15 cellular contexts compared by ENCODE assay signal in genomic region chr4:88573286-88573994, GRCh38. TPM values are rescaled to one million over a fixed set of nuclear protein-coding genes. Genes with fewer than 3 reads are reported as not detected.
DNase-seq lines count a peak whose midpoint lies in the region; ATAC-seq and TF ChIP-seq lines count a peak whose summit lies in the region.
"Had no signal": no experiment of that assay in that cellular context is flagged by ENCODE, and none has a peak within 500 bp of the region (broad histone marks: within the 10 kb centered on the region; RNA-seq: fewer than 3 reads in every experiment).

No MANE protein-coding gene starts in this region.

- H3K9me3 ChIP-seq in SK-N-SH: no peaks in the 10 kb centered on the region
- H3K9me3 ChIP-seq in osteoblast (ENCODE audit: low read depth, low read length): no peaks in the 10 kb centered on the region
- H3K9me3 ChIP-seq in T-helper 17 cell (ENCODE audit: control insufficient read depth, low read length, poor library complexity, severe bottlenecking): no peaks in the 10 kb centered on the region
- H3K9me3 ChIP-seq: BLaER1 had no signal

- H3K9me2 ChIP-seq in GM23338 (ENCODE audit: insufficient read depth) (peaks cover 14% of the 10 kb centered on the region), SK-N-SH (no peaks in the 10 kb centered on the region)

- no peak overlapping the region for H3K4me2 ChIP-seq in GM23338
- no peak overlapping the region for H3K4me2 ChIP-seq in SK-N-SH
- peak overlapping the region; percentile 75 for H3K4me2 ChIP-seq in osteoblast (ENCODE audit: insufficient read depth, low read length)
- H3K4me2 ChIP-seq: BLaER1 had no signal

- H3K27ac Mint-ChIP-seq in GM23338: no peak overlapping the region; the same call in 1 of the 2 replicates
- no peak overlapping the region for H3K27ac Mint-ChIP-seq in T-helper 17 cell
- no peak overlapping the region for H3K27ac Mint-ChIP-seq in activated CD8-positive, alpha-beta T cell treated with anti-CD3 and anti-CD28 coated beads, Interleukin-2, amount 10 ng/mL, durations not matched to agents 7 days and 5 days
- H3K27ac Mint-ChIP-seq: CD8-positive, alpha-beta memory T cell had no signal

- H3K27ac ChIP-seq in GM23338 (ENCODE audit: low read depth) (no peak overlapping the region), SK-N-SH (ENCODE audit: low read depth in 2 of 2, low read length in 1 of 2) (peak overlapping the region in 1 of 2 experiments; percentile 25; a peak in 1 of 4 replicates), osteoblast (ENCODE audit: low read depth, low read length) (peak overlapping the region; percentile 32)
- H3K27ac ChIP-seq: BLaER1 had no signal

- no peaks in the 10 kb centered on the region for H3K27me3 Mint-ChIP-seq in GM23338 (ENCODE audit: insufficient read depth, low read depth, poor library complexity)
- H3K27me3 Mint-ChIP-seq in T-helper 17 cell: peaks cover 17% of the 10 kb centered on the region
- H3K27me3 Mint-ChIP-seq in activated CD8-positive, alpha-beta T cell treated with anti-CD3 and anti-CD28 coated beads, Interleukin-2, amount 10 ng/mL, durations not matched to agents 7 days and 5 days (ENCODE audit: low read depth): peaks cover 5% of the 10 kb centered on the region

- POLR2A ChIA-PET in SK-N-SH (lab: Yijun Ruan, JAX): no interaction called here
- POLR2A ChIA-PET in activated CD8-positive, alpha-beta T cell treated with anti-CD3 and anti-CD28 coated beads, Interleukin-2, amount 10 ng/mL, durations not matched to agents 7 days and 5 days (lab: Charles Lee): no interaction called here

- H4K20me1 ChIP-seq in GM23338 (replicated peaks; ENCODE audit: insufficient read depth): no peaks in the 10 kb centered on the region
- H4K20me1 ChIP-seq in SK-N-SH (ENCODE audit: insufficient read depth): no peaks in the 10 kb centered on the region
- no peaks in the 10 kb centered on the region for H4K20me1 ChIP-seq in osteoblast (ENCODE audit: insufficient read depth, low read length)
- H4K20me1 ChIP-seq: BLaER1 had no signal

- TF ChIP-seq CTCF in GM23338 (conservative IDR thresholded peaks at IDR 0.05; ENCODE audit: low read depth in 2 of 2) (no peak), SK-N-SH (IDR thresholded peaks at IDR 0.05) (no peak), fibroblast of the aortic adventitia (IDR thresholded peaks at IDR 0.05; ENCODE audit: insufficient read depth, low read length) (no peak), osteoblast (IDR thresholded peaks at IDR 0.05; ENCODE audit: extremely low read depth, low read depth, low read length) (no peak)

- H3F3A ChIP-seq in GM23338 (replicated peaks; ENCODE audit: low read depth) (no peaks in the 10 kb centered on the region), SK-N-SH (replicated peaks; ENCODE audit: insufficient read depth) (no peaks in the 10 kb centered on the region)

- H3K4me3 Mint-ChIP-seq in GM23338: no peak overlapping the region
- H3K4me3 Mint-ChIP-seq in T-helper 17 cell: no peak overlapping the region
- H3K4me3 Mint-ChIP-seq in activated CD8-positive, alpha-beta T cell treated with anti-CD3 and anti-CD28 coated beads, Interleukin-2, amount 10 ng/mL, durations not matched to agents 7 days and 5 days: no peak overlapping the region
- H3K4me3 Mint-ChIP-seq: CD8-positive, alpha-beta memory T cell had no signal

- H3K4me1 Mint-ChIP-seq in GM23338 (peaks cover 15% of the 10 kb centered on the region), T-helper 17 cell (no peaks in the 10 kb centered on the region)
- H3K4me1 Mint-ChIP-seq in activated CD8-positive, alpha-beta T cell treated with anti-CD3 and anti-CD28 coated beads, Interleukin-2, amount 10 ng/mL, durations not matched to agents 7 days and 5 days (ENCODE audit: low read depth): no peaks in the 10 kb centered on the region
- H3K4me1 Mint-ChIP-seq: CD8-positive, alpha-beta memory T cell had no signal

- DNase-seq in GM23338 (ENCODE audit: low spot score) (no peak), SK-N-SH (no peak), fibroblast of the aortic adventitia (ENCODE audit: low read depth) (peak; percentile 8), osteoblast (ENCODE audit: insufficient read length, low spot score, missing footprints) (no peak), NCI-H2196 (lab: John Stamatoyannopoulos, UW; ENCODE audit: unreplicated experiment) (no peak), SKM-1 (lab: John Stamatoyannopoulos, UW; ENCODE audit: unreplicated experiment) (no peak), T-helper 17 cell (no peak)
- no peak for DNase-seq in activated CD8-positive, alpha-beta T cell treated with anti-CD3 and anti-CD28 coated beads, Interleukin-2, amount 10 ng/mL, durations not matched to agents 7 days and 5 days
- DNase-seq: CD8-positive, alpha-beta memory T cell; KBM-7; NCI-H187 treated with DMSO at 0.1 percent for 48 hours; NCI-H774; SHP77 had no signal

- H3K27me3 ChIP-seq in GM23338 (ENCODE audit: insufficient read depth) (no peaks in the 10 kb centered on the region), SK-N-SH (ENCODE audit: insufficient read depth) (no peaks in the 10 kb centered on the region), osteoblast (ENCODE audit: insufficient read depth, low read length) (no peaks in the 10 kb centered on the region)
- H3K27me3 ChIP-seq: BLaER1 had no signal

- TF ChIP-seq RAD21 in SK-N-SH (IDR thresholded peaks at IDR 0.05; ENCODE audit: low read length): no peak

- H3K9ac ChIP-seq in SK-N-SH: no peak overlapping the region
- H3K9ac ChIP-seq: BLaER1 had no signal

- no peaks in the 10 kb centered on the region for H3K36me3 Mint-ChIP-seq in GM23338 (ENCODE audit: low read depth)
- H3K36me3 Mint-ChIP-seq in T-helper 17 cell (ENCODE audit: low read depth): no peaks in the 10 kb centered on the region
- no peaks in the 10 kb centered on the region for H3K36me3 Mint-ChIP-seq in activated CD8-positive, alpha-beta T cell treated with anti-CD3 and anti-CD28 coated beads, Interleukin-2, amount 10 ng/mL, durations not matched to agents 7 days and 5 days (ENCODE audit: low read depth)

- CTCF ChIA-PET in SK-N-SH (lab: Yijun Ruan, JAX): interaction anchor here (1.1 to 1.7 kb wide), 3 partner anchors 20 to 445 kb away, joined by 3 to 5 read pairs (median 4); no protein-coding TSS in a partner anchor
- CTCF ChIA-PET in activated CD8-positive, alpha-beta T cell treated with anti-CD3 and anti-CD28 coated beads, Interleukin-2, amount 10 ng/mL, durations not matched to agents 7 days and 5 days (lab: Charles Lee): interaction anchor here (0.8 kb wide), 1 partner anchor 36 kb away, joined by 3 read pairs; no protein-coding TSS in a partner anchor

- H3K4me1 ChIP-seq in GM23338 (ENCODE audit: insufficient read depth): no peaks in the 10 kb centered on the region
- H3K4me1 ChIP-seq in SK-N-SH (ENCODE audit: control insufficient read depth in 1 of 2, insufficient read depth in 2 of 2, low read depth in 1 of 2, low read length in 1 of 2): no peaks in the 10 kb centered on the region; a peak in 2 of 4 replicates
- H3K4me1 ChIP-seq in osteoblast (ENCODE audit: insufficient read depth, low read length): peaks cover 20% of the 10 kb centered on the region
- H3K4me1 ChIP-seq: BLaER1 had no signal

- H3K79me2 ChIP-seq in GM23338 (replicated peaks; ENCODE audit: insufficient read depth): no peaks in the 10 kb centered on the region
- no peaks in the 10 kb centered on the region; the same call in 1 of the 2 replicates for H3K79me2 ChIP-seq in SK-N-SH (ENCODE audit: insufficient read depth)
- H3K79me2 ChIP-seq in osteoblast (ENCODE audit: insufficient read depth, low read length): no peaks in the 10 kb centered on the region

- TF ChIP-seq EP300 in SK-N-SH (IDR thresholded peaks at IDR 0.05; ENCODE audit: borderline replicate concordance in 1 of 2, low read depth in 1 of 2, low read length in 1 of 2): no peak

- no peak overlapping the region for H3K4me3 ChIP-seq in GM23338
- no peak overlapping the region for H3K4me3 ChIP-seq in SK-N-SH (ENCODE audit: low read depth in 2 of 2, low read length in 1 of 2)
- no peak overlapping the region for H3K4me3 ChIP-seq in fibroblast of the aortic adventitia (ENCODE audit: low read depth, low read length)
- H3K4me3 ChIP-seq in osteoblast (ENCODE audit: insufficient read depth, low read length): peak overlapping the region; percentile 20
- H3K4me3 ChIP-seq: BLaER1 had no signal

- ATAC-seq in GM23338 (no peak), T-helper 17 cell (no peak)
- ATAC-seq in activated CD8-positive, alpha-beta T cell treated with anti-CD3 and anti-CD28 coated beads, Interleukin-2, amount 10 ng/mL, durations not matched to agents 7 days and 5 days: no peak
- ATAC-seq: Panc1 had no signal

- peak overlapping the region; percentile 75 for H2AFZ ChIP-seq in GM23338
- H2AFZ ChIP-seq in SK-N-SH (ENCODE audit: low read depth): peak overlapping the region; percentile 74; the same call in 1 of the 2 replicates
- peak overlapping the region; percentile 60 for H2AFZ ChIP-seq in osteoblast (ENCODE audit: low read length)

- H3K9me3 Mint-ChIP-seq in GM23338: no peaks in the 10 kb centered on the region
- H3K9me3 Mint-ChIP-seq in activated CD8-positive, alpha-beta T cell treated with anti-CD3 and anti-CD28 coated beads, Interleukin-2, amount 10 ng/mL, durations not matched to agents 7 days and 5 days (ENCODE audit: insufficient read depth): no peaks in the 10 kb centered on the region
- H3K9me3 Mint-ChIP-seq: CD8-positive, alpha-beta memory T cell had no signal

- H3K36me3 ChIP-seq in GM23338 (ENCODE audit: insufficient read depth) (no peaks in the 10 kb centered on the region), SK-N-SH (replicated peaks in 1 of 2; ENCODE audit: control insufficient read depth in 1 of 2, insufficient read depth in 2 of 2, low read length in 1 of 2) (no peaks in the 10 kb centered on the region), osteoblast (ENCODE audit: insufficient read depth, low read length) (no peaks in the 10 kb centered on the region)
- H3K36me3 ChIP-seq: BLaER1 had no signal

- 84% methylated on average over 2 of the region's 2 CpGs for WGBS in SK-N-SH (ENCODE audit: low lambda C conversion rate)

RNA-seq across cellular contexts. Expression of gene HERC3, which starts 18.8 kb away (rescaled TPM):
- total RNA-seq in GM23338 (2014; rRNA removed; shearing (Covaris generic)): 2.4 and 2.6 TPM in 2 replicates
- polyA plus RNA-seq in GM23338 (2016; fragmentation: Nextera tagmentation; extraction: Ambion mirVana): 2.2 and 3.1 TPM in 2 replicates
- polyA plus RNA-seq in SK-N-SH (2012; rRNA removed): 4.6 and 7.2 TPM in 2 replicates
- polyA plus RNA-seq in SK-N-SH (2012; cell fraction: cytosol; rRNA removed): 5.1 and 5.8 TPM in 2 replicates
- polyA plus RNA-seq in SK-N-SH (2012; cell fraction: nucleus; rRNA removed): 4.8 and 6.5 TPM in 2 replicates
- 18.3 and 47.2 TPM in 2 replicates for total RNA-seq in fibroblast of the aortic adventitia (ENCODE audit: low replicate concordance)
- total RNA-seq in osteoblast: 15.6 and 15.9 TPM in 2 replicates
- total RNA-seq in T-helper 17 cell: 10 to 100 TPM; 53.4 to 63.8 TPM
- 10 to 100 TPM; 22.7 to 26.1 TPM for total RNA-seq in activated CD8-positive, alpha-beta T cell treated with anti-CD3 and anti-CD28 coated beads, Interleukin-2, amount 10 ng/mL, durations not matched to agents 7 days and 5 days

RNA-seq across cellular contexts. Expression of gene PYURF, which starts 49.9 kb away (rescaled TPM):
- 65.3 and 81.9 TPM in 2 replicates for total RNA-seq in GM23338 (2014; rRNA removed; shearing (Covaris generic))
- 113 and 116 TPM in 2 replicates for polyA plus RNA-seq in GM23338 (2016; fragmentation: Nextera tagmentation; extraction: Ambion mirVana)
- 52.0 and 63.2 TPM in 2 replicates for polyA plus RNA-seq in SK-N-SH (2012; rRNA removed)
- 76.5 and 104 TPM in 2 replicates for polyA plus RNA-seq in SK-N-SH (2012; cell fraction: cytosol; rRNA removed)
- polyA plus RNA-seq in SK-N-SH (2012; cell fraction: nucleus; rRNA removed): 20.4 and 21.6 TPM in 2 replicates
- 69.7 and 81.9 TPM in 2 replicates for total RNA-seq in fibroblast of the aortic adventitia (ENCODE audit: low replicate concordance)
- total RNA-seq in osteoblast: 55.7 and 60.1 TPM in 2 replicates
- 10 to 100 TPM; 38.8 to 39.7 TPM for total RNA-seq in T-helper 17 cell
- 10 to 100 TPM; 43.7 to 48.7 TPM for total RNA-seq in activated CD8-positive, alpha-beta T cell treated with anti-CD3 and anti-CD28 coated beads, Interleukin-2, amount 10 ng/mL, durations not matched to agents 7 days and 5 days
